ENCODE assay signal across 16 cellular contexts in the genomic region with DNA sequence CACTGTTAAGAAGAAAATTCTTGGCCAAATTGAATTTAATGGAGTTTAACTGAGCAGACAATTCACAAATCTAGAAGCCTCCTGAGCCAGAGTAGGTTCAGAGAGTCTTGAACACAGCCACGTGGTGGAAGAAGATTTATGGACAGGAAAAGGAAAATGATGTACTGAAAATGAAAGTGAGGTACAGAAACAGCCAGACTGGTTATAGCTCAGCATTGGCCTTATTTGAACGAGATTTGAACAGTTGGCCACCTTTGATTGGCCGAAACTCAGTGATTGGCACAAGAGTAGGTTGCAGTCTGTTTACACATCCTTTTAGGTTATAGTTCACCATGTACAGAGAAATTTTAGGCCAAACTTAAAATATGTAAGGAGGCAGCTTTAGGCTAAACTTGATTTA.
DNase-seq lines count a peak whose midpoint lies in the region; ATAC-seq and TF ChIP-seq lines count a peak whose summit lies in the region.
"Had no signal": no experiment of that assay in that cellular context is flagged by ENCODE, and none has a peak within 500 bp of the region (broad histone marks: within the 10 kb centered on the region; RNA-seq: fewer than 3 reads in every experiment).

No MANE protein-coding gene starts in this region.

- H3K27me3 ChIP-seq in Loucy (ENCODE audit: insufficient read depth, low read length, poor library complexity, severe bottlenecking): no peaks in the 10 kb centered on the region
- H3K27me3 ChIP-seq: SJCRH30, suprapubic skin had no signal

- peaks cover 71% of the 10 kb centered on the region for H3K4me1 Mint-ChIP-seq in activated naive CD4-positive, alpha-beta T cell treated with anti-CD3 and anti-CD28 coated beads, Interleukin-2, amount 50 U/mL, for 24 hours
- H3K4me1 Mint-ChIP-seq in stimulated activated naive B cell treated with anti-CD40 and anti-IgM and Interleukin-4, amounts not matched to agents 10 μg/mL and 1 μg/mL and 100 μg/mL, for 72 hours: peaks cover 34 to 42% of the 10 kb centered on the region in 2 donors
- H3K4me1 Mint-ChIP-seq: endodermal cell had no signal

- DNase-seq in stimulated activated CD4-positive, alpha-beta T cell treated with anti-CD3 and anti-CD28 coated beads, Interleukin-15, amount 100 ng/mL, for 24 hours: peak; percentile 23
- DNase-seq in stimulated activated CD4-positive, alpha-beta T cell treated with anti-CD3 and anti-CD28 coated beads, Interleukin-12 subunit alpha, Interleukin-12 subunit beta, amount 100 ng/mL, for 4 hours: no peak
- no peak for DNase-seq in stimulated activated naive B cell treated with anti-CD40 and anti-IgM and Interleukin-4, amounts not matched to agents 10 μg/mL and 1 μg/mL and 100 μg/mL, for 72 hours
- DNase-seq in DMS53 treated with DMSO at 0.1 percent for 48 hours (lab: John Stamatoyannopoulos, UW; ENCODE audit: unreplicated experiment): no peak
- DNase-seq: central memory CD4-positive, alpha-beta T cell; endodermal cell; Kasumi-1; left ventricle myocardium inferior; NCI-H1436; SJCRH30 had no signal

- H3K4me2 ChIP-seq in Loucy (ENCODE audit: low read depth, low read length, poor library complexity, severe bottlenecking): peak overlapping the region; percentile 10

- no peaks in the 10 kb centered on the region for H3K9me2 ChIP-seq in Loucy (replicated peaks; ENCODE audit: low read depth, low read length)

- peak; percentile 78 to 83 for ATAC-seq in stimulated activated naive B cell treated with anti-CD40 and anti-IgM and Interleukin-4, amounts not matched to agents 10 μg/mL and 1 μg/mL and 100 μg/mL, for 72 hours (replicated peaks)
- ATAC-seq in HG03135 (IDR thresholded peaks at IDR 0.05; ENCODE audit: unreplicated experiment) (no peak), HG03520 (IDR thresholded peaks at IDR 0.05; ENCODE audit: unreplicated experiment) (no peak)

- H4K20me1 ChIP-seq in Loucy (ENCODE audit: insufficient read depth, low read length, poor library complexity, severe bottlenecking): no peaks in the 10 kb centered on the region

- H3K4me3 Mint-ChIP-seq in activated naive CD4-positive, alpha-beta T cell treated with anti-CD3 and anti-CD28 coated beads, Interleukin-2, amount 50 U/mL, for 24 hours: peak overlapping the region; percentile 43
- no peak overlapping the region for H3K4me3 Mint-ChIP-seq in stimulated activated naive B cell treated with anti-CD40 and anti-IgM and Interleukin-4, amounts not matched to agents 10 μg/mL and 1 μg/mL and 100 μg/mL, for 72 hours
- H3K4me3 Mint-ChIP-seq: endodermal cell had no signal

- H2AFZ ChIP-seq in Loucy (ENCODE audit: low read length): no peak overlapping the region

- no peaks in the 10 kb centered on the region for H3K79me2 ChIP-seq in Loucy (ENCODE audit: insufficient read depth, low read length)

- H3K36me3 ChIP-seq in Loucy (ENCODE audit: insufficient read depth, low read length): no peaks in the 10 kb centered on the region
- H3K36me3 ChIP-seq: prostate gland, SJCRH30 had no signal

- H3F3A ChIP-seq in Loucy (ENCODE audit: low read depth): no peaks in the 10 kb centered on the region

- no peaks in the 10 kb centered on the region for H3K27me3 Mint-ChIP-seq in activated naive CD4-positive, alpha-beta T cell treated with anti-CD3 and anti-CD28 coated beads, Interleukin-2, amount 50 U/mL, for 24 hours
- H3K27me3 Mint-ChIP-seq in stimulated activated naive B cell treated with anti-CD40 and anti-IgM and Interleukin-4, amounts not matched to agents 10 μg/mL and 1 μg/mL and 100 μg/mL, for 72 hours: no peaks in the 10 kb centered on the region

- peak overlapping the region; percentile 93 for H3K27ac Mint-ChIP-seq in activated naive CD4-positive, alpha-beta T cell treated with anti-CD3 and anti-CD28 coated beads, Interleukin-2, amount 50 U/mL, for 24 hours
- H3K27ac Mint-ChIP-seq in stimulated activated naive B cell treated with anti-CD40 and anti-IgM and Interleukin-4, amounts not matched to agents 10 μg/mL and 1 μg/mL and 100 μg/mL, for 72 hours: peak overlapping the region; percentile 89
- H3K27ac Mint-ChIP-seq: endodermal cell had no signal

- peaks cover 7% of the 10 kb centered on the region for H3K9me3 ChIP-seq in Loucy (ENCODE audit: insufficient read depth, low read depth, low read length)
- H3K9me3 ChIP-seq: prostate gland, SJCRH30, suprapubic skin had no signal

- H3K4me3 ChIP-seq in Loucy (ENCODE audit: low read length, poor library complexity, severe bottlenecking): no peak overlapping the region
- H3K4me3 ChIP-seq: left ventricle myocardium inferior, prostate gland, SJCRH30, suprapubic skin had no signal

- peaks cover 43% of the 10 kb centered on the region for H3K36me3 Mint-ChIP-seq in activated naive CD4-positive, alpha-beta T cell treated with anti-CD3 and anti-CD28 coated beads, Interleukin-2, amount 50 U/mL, for 24 hours
- peaks cover 44 to 84% of the 10 kb centered on the region in 2 donors for H3K36me3 Mint-ChIP-seq in stimulated activated naive B cell treated with anti-CD40 and anti-IgM and Interleukin-4, amounts not matched to agents 10 μg/mL and 1 μg/mL and 100 μg/mL, for 72 hours

- peaks cover 14% of the 10 kb centered on the region for H3K9me3 Mint-ChIP-seq in activated naive CD4-positive, alpha-beta T cell treated with anti-CD3 and anti-CD28 coated beads, Interleukin-2, amount 50 U/mL, for 24 hours
- peaks cover 5 to 13% of the 10 kb centered on the region in 2 donors for H3K9me3 Mint-ChIP-seq in stimulated activated naive B cell treated with anti-CD40 and anti-IgM and Interleukin-4, amounts not matched to agents 10 μg/mL and 1 μg/mL and 100 μg/mL, for 72 hours

- peaks cover 6% of the 10 kb centered on the region for H3K4me1 ChIP-seq in Loucy (ENCODE audit: insufficient read depth, low read length, poor library complexity, severe bottlenecking)
- H3K4me1 ChIP-seq: left ventricle myocardium inferior, prostate gland, SJCRH30, suprapubic skin had no signal

- H3K9ac ChIP-seq in Loucy (ENCODE audit: low read depth, low read length, poor library complexity, severe bottlenecking): no peak overlapping the region

- no peak for TF ChIP-seq CTCF in Loucy (conservative IDR thresholded peaks at IDR 0.05; ENCODE audit: low read length)

Comparison
In these comparisons a context has a peak if more than half of its experiments do, and no peak if none do; other contexts are left out.
1. ATAC-seq: peak in stimulated activated naive B cell treated with anti-CD40 and anti-IgM and Interleukin-4, amounts not matched to agents 10 μg/mL and 1 μg/mL and 100 μg/mL, for 72 hours (2 of 2); none in HG03135 (single experiment) and HG03520 (single experiment).